9 cellular contexts compared by ENCODE assay signal in the genomic region with DNA sequence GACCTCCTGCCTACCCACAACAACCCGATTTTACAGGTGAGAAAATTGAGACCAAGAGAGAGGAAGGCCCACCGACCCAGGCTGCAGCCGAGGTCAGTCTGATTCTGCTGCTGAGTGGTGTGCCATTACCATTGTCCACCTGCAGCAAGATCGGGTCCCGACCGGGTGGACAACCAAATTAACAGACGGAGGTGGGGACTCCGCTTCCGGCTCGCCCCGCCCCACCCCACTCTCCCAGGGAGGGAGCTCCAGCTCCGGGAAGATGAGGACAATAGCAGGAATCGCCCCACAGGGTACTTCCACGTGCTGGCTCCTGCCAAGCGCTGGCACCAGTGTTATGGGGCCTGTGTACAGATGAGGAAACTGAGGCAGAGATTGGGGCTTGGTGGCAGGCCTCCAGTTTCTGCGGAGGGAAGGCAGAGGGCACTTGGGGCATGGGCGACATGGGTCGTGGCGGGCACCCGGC. TPM values are rescaled to one million over a fixed set of nuclear protein-coding genes. Genes with fewer than 3 reads are reported as not detected.
DNase-seq lines count a peak whose midpoint lies in the region; ATAC-seq and TF ChIP-seq lines count a peak whose summit lies in the region.
"Had no signal": no experiment of that assay in that cellular context is flagged by ENCODE, and none has a peak within 500 bp of the region (broad histone marks: within the 10 kb centered on the region; RNA-seq: fewer than 3 reads in every experiment).

No MANE protein-coding gene starts in this region.

- peak overlapping the region; percentile 100 for H3K4me2 ChIP-seq in HCT116 (ENCODE audit: low read length)
- peak overlapping the region; percentile 100 for H3K4me2 ChIP-seq in smooth muscle cell

- H3K27ac ChIP-seq in HCT116 (ENCODE audit: low read depth, low read length) (peak overlapping the region; percentile 81; the same call in 1 of the 2 replicates), smooth muscle cell (ENCODE audit: low read depth) (no peak overlapping the region)

- POLR2A ChIA-PET in HCT116 (lab: Charles Lee), result no interaction called here

- CTCF ChIA-PET in HCT116 (lab: Charles Lee), result no interaction called here

- H3K9ac ChIP-seq in HCT116 (ENCODE audit: low read length) (peak overlapping the region; percentile 92), adipocyte (ENCODE audit: low read length) (peak overlapping the region; percentile 96), smooth muscle cell (ENCODE audit: low read depth) (peak overlapping the region; percentile 73)

- TF ChIP-seq RAD21 in HCT116 (IDR thresholded peaks at IDR 0.05; ENCODE audit: low read depth), result no peak

- ATAC-seq in HCT116, result peak; percentile 33
- ATAC-seq in GM21825 (IDR thresholded peaks at IDR 0.05; ENCODE audit: unreplicated experiment), result no peak

- no peaks in the 10 kb centered on the region for H4K20me1 ChIP-seq in HCT116 (ENCODE audit: insufficient read depth)
- peaks cover 24% of the 10 kb centered on the region for H4K20me1 ChIP-seq in smooth muscle cell (ENCODE audit: low read depth)

- H2AFZ ChIP-seq in HCT116 (ENCODE audit: low read depth, low read length, poor library complexity, severe bottlenecking), result no peak overlapping the region
- peak overlapping the region; percentile 72 for H2AFZ ChIP-seq in smooth muscle cell (ENCODE audit: low read depth)

- intact Hi-C loops in HCT116 (cut with micrococcal nuclease), result no loop called here

- H3K36me3 ChIP-seq in HCT116 (ENCODE audit: control insufficient read depth in 1 of 2, insufficient read depth in 2 of 2, low read length in 2 of 2), result no peaks in the 10 kb centered on the region
- H3K36me3 ChIP-seq in adipocyte (ENCODE audit: control insufficient read depth, insufficient read depth, low read length, severe bottlenecking), result no peaks in the 10 kb centered on the region
- no peaks in the 10 kb centered on the region for H3K36me3 ChIP-seq in smooth muscle cell (ENCODE audit: low read depth)

- RAD21 ChIA-PET in HCT116 (lab: Charles Lee; ENCODE audit: low non-redundant PET in 1 of 2, low total read pairs in 2 of 2, uncharacterized antibody in 2 of 2, unreplicated experiment in 2 of 2), result no interaction called here

- H3K4me1 ChIP-seq in HCT116 (ENCODE audit: control insufficient read depth in 1 of 2, insufficient read depth in 2 of 2, low read length in 2 of 2) (peaks cover 6 to 29% of the 10 kb centered on the region in 2 experiments), adipocyte (ENCODE audit: control insufficient read depth, insufficient read depth, low read length) (peaks cover 15% of the 10 kb centered on the region), smooth muscle cell (ENCODE audit: low read depth) (peaks cover 20% of the 10 kb centered on the region)

- no peak for DNase-seq in HCT116 (ENCODE audit: low read depth, low spot score)
- DNase-seq in adipocyte (ENCODE audit: low read depth), result no peak
- DNase-seq in smooth muscle cell (lab: John Stamatoyannopoulos, UW; ENCODE audit: unreplicated experiment), result no peak
- no peak for DNase-seq in NCI-H774 (lab: John Stamatoyannopoulos, UW)
- DNase-seq in NCI-H1436 treated with DMSO at 0.1 percent for 48 hours (lab: John Stamatoyannopoulos, UW), result no peak
- DNase-seq in AG08396 (ENCODE audit: low spot score), result no peak
- DNase-seq: SW 1271 had no signal

- H3K27me3 ChIP-seq in HCT116 (ENCODE audit: insufficient read depth, low read length) (no peaks in the 10 kb centered on the region), adipocyte (replicated peaks; ENCODE audit: control insufficient read depth, insufficient read depth, low read length) (peaks cover 8% of the 10 kb centered on the region), smooth muscle cell (ENCODE audit: low read depth) (no peaks in the 10 kb centered on the region)

- no peaks in the 10 kb centered on the region for H3K9me3 ChIP-seq in HCT116 (ENCODE audit: control insufficient read depth in 1 of 2, insufficient read depth in 1 of 2, low read depth in 1 of 2, low read length in 2 of 2)
- no peaks in the 10 kb centered on the region for H3K9me3 ChIP-seq in adipocyte (ENCODE audit: control insufficient read depth, low read length)
- H3K9me3 ChIP-seq in iPS-18c (ENCODE audit: control insufficient read depth, insufficient read depth, low read length), result no peaks in the 10 kb centered on the region
- H3K9me3 ChIP-seq in smooth muscle cell (replicated peaks; ENCODE audit: low read depth), result no peaks in the 10 kb centered on the region

- peaks cover 9% of the 10 kb centered on the region for H3F3A ChIP-seq in smooth muscle cell (ENCODE audit: low read depth)

- no peak for TF ChIP-seq POLR2A in HCT116 (IDR thresholded peaks at IDR 0.05; ENCODE audit: borderline replicate concordance, extremely low read depth, insufficient read depth, insufficient read length)

- H3K9me2 ChIP-seq in HCT116 (ENCODE audit: insufficient read depth), result no peaks in the 10 kb centered on the region

- WGBS in smooth muscle cell (ENCODE audit: low lambda C conversion rate), result 31% methylated on average over 16 of the region's 20 CpGs

- no peaks in the 10 kb centered on the region for H3K79me2 ChIP-seq in HCT116 (ENCODE audit: insufficient read depth, low read length)
- peaks cover 46% of the 10 kb centered on the region for H3K79me2 ChIP-seq in smooth muscle cell (ENCODE audit: low read depth)

- BruUV-seq in HCT116 (replicated peaks; lab: Mats Ljungman, UMichigan), result no TSS peak

- no peak for TF ChIP-seq CTCF in HCT116 (IDR thresholded peaks at IDR 0.05 in 2 of 3, conservative IDR thresholded peaks at IDR 0.05 in 1 of 3; ENCODE audit: borderline replicate concordance in 1 of 3, insufficient read depth in 1 of 3, low read depth in 2 of 3, low read length in 2 of 3)
- TF ChIP-seq CTCF in smooth muscle cell (IDR thresholded peaks at IDR 0.05; ENCODE audit: borderline replicate concordance, insufficient read depth, poor library complexity, severe bottlenecking), result no peak

- H3K4me3 ChIP-seq in HCT116 (replicated peaks in 1 of 2; ENCODE audit: low read depth in 1 of 2, low read length in 2 of 2), result peak overlapping the region; percentile 43 to 92
- peak overlapping the region; percentile 93 for H3K4me3 ChIP-seq in adipocyte (ENCODE audit: low read length)
- peak overlapping the region; percentile 64 for H3K4me3 ChIP-seq in iPS-18c (ENCODE audit: insufficient read depth, low read depth, low read length)
- H3K4me3 ChIP-seq in smooth muscle cell, result peak overlapping the region; percentile 91

TF ChIP-seq in HCT116, 20 proteins besides CTCF, POLR2A, EP300 and RAD21 (continues in another document):
- TF ChIP-seq, protein P1, sequence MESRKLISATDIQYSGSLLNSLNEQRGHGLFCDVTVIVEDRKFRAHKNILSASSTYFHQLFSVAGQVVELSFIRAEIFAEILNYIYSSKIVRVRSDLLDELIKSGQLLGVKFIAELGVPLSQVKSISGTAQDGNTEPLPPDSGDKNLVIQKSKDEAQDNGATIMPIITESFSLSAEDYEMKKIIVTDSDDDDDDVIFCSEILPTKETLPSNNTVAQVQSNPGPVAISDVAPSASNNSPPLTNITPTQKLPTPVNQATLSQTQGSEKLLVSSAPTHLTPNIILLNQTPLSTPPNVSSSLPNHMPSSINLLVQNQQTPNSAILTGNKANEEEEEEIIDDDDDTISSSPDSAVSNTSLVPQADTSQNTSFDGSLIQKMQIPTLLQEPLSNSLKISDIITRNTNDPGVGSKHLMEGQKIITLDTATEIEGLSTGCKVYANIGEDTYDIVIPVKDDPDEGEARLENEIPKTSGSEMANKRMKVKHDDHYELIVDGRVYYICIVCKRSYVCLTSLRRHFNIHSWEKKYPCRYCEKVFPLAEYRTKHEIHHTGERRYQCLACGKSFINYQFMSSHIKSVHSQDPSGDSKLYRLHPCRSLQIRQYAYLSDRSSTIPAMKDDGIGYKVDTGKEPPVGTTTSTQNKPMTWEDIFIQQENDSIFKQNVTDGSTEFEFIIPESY (IDR thresholded peaks at IDR 0.05; ENCODE audit: extremely low read depth, insufficient replicate concordance, low read length), result no peak
- TF ChIP-seq CBX3 (IDR thresholded peaks at IDR 0.05; ENCODE audit: low read depth) (no peak), SIN3A (IDR thresholded peaks at IDR 0.05; ENCODE audit: low read depth) (no peak), YY1 (IDR thresholded peaks at IDR 0.05; ENCODE audit: extremely low read depth, insufficient replicate concordance, low read depth, low read length) (no peak), TCF7L2 (IDR thresholded peaks at IDR 0.05; ENCODE audit: borderline replicate concordance, extremely low read depth, insufficient read depth, insufficient read length) (no peak), FOSL1 (IDR thresholded peaks at IDR 0.05; ENCODE audit: low read depth) (no peak), CEBPB (IDR thresholded peaks at IDR 0.05; ENCODE audit: low read depth) (no peak), EGR1 (IDR thresholded peaks at IDR 0.05; ENCODE audit: low read depth) (no peak), EZH2 (IDR thresholded peaks at IDR 0.05) (no peak)

RNA-seq across cellular contexts. Expression of a gene that starts 0.4 kb away (rescaled TPM):
- 33.1 TPM for total RNA-seq in HCT116 (2021; ENCODE audit: unreplicated experiment)
- polyA plus RNA-seq in HCT116 (2012), result 29.9 and 33.2 TPM in 2 replicates
- 163 and 207 TPM in 2 replicates for total RNA-seq in smooth muscle cell
- 198 and 252 TPM in 2 replicates for polyA plus RNA-seq in smooth muscle cell

RNA-seq across cellular contexts. Expression of a gene that starts 12.5 kb away (rescaled TPM):
- total RNA-seq in HCT116 (2021; ENCODE audit: unreplicated experiment) (not detected), smooth muscle cell (0.81 TPM in 1 of 2 replicates, not detected in the other)
- polyA plus RNA-seq in HCT116 (2012), result 0.02 and 0.05 TPM in 2 replicates
- not detected in 2 replicates for polyA plus RNA-seq in smooth muscle cell

RNA-seq across cellular contexts. Expression of a gene that starts 38.6 kb away (rescaled TPM):
- total RNA-seq in HCT116 (2021; ENCODE audit: unreplicated experiment), result 234 TPM
- 108 and 121 TPM in 2 replicates for polyA plus RNA-seq in HCT116 (2012)
- 182 and 201 TPM in 2 replicates for total RNA-seq in smooth muscle cell
- polyA plus RNA-seq in smooth muscle cell, result 11.5 and 22.2 TPM in 2 replicates
